In genomic region chr6:124960757-124961467, GRCh38 we compare ENCODE assay signal across 9 cellular contexts. TPM values are rescaled to one million over a fixed set of nuclear protein-coding genes. Genes with fewer than 3 reads are reported as not detected.
DNase-seq lines count a peak whose midpoint lies in the region; ATAC-seq, FAIRE-seq and TF ChIP-seq lines count a peak whose summit lies in the region.
"Had no signal": no experiment of that assay in that cellular context is flagged by ENCODE, and none has a peak within 500 bp of the region (broad histone marks: within the 10 kb centered on the region; RNA-seq: fewer than 3 reads in every experiment).

No MANE protein-coding gene starts in this region.

- POLR2A ChIA-PET in SK-N-SH (lab: Yijun Ruan, JAX): no interaction called here

- no peak for TF ChIP-seq RAD21 in SK-N-SH (IDR thresholded peaks at IDR 0.05; ENCODE audit: low read length)

- H3K36me3 Mint-ChIP-seq in activated naive CD8-positive, alpha-beta T cell treated with anti-CD3 and anti-CD28 coated beads, Interleukin-2, amount 50 U/mL, for 24 hours (ENCODE audit: low read depth): peaks cover 2% of the 10 kb centered on the region
- H3K36me3 Mint-ChIP-seq in stimulated activated effector memory CD8-positive, alpha-beta T cell treated with anti-CD3 and anti-CD28 coated beads, Interleukin-12 subunit alpha, Interleukin-12 subunit beta, amount 100 ng/mL, for 72 hours: no peaks in the 10 kb centered on the region
- no peaks in the 10 kb centered on the region for H3K36me3 Mint-ChIP-seq in stimulated activated memory B cell treated with anti-CD40 and anti-IgM and Interleukin-4, amounts not matched to agents 10 μg/mL and 1 μg/mL and 100 μg/mL, for 72 hours

- no peaks in the 10 kb centered on the region for H4K20me1 ChIP-seq in SK-N-SH (ENCODE audit: insufficient read depth)

- peaks cover 14% of the 10 kb centered on the region for H3K27me3 ChIP-seq in SK-N-SH (ENCODE audit: insufficient read depth)

- no peak for TF ChIP-seq CTCF in SK-N-SH (IDR thresholded peaks at IDR 0.05)

- peaks cover 11% of the 10 kb centered on the region for H3K9me3 Mint-ChIP-seq in activated naive CD8-positive, alpha-beta T cell treated with anti-CD3 and anti-CD28 coated beads, Interleukin-2, amount 50 U/mL, for 24 hours
- H3K9me3 Mint-ChIP-seq in stimulated activated effector memory CD8-positive, alpha-beta T cell treated with anti-CD3 and anti-CD28 coated beads, Interleukin-12 subunit alpha, Interleukin-12 subunit beta, amount 100 ng/mL, for 72 hours: no peaks in the 10 kb centered on the region
- peaks cover 12% of the 10 kb centered on the region for H3K9me3 Mint-ChIP-seq in stimulated activated memory B cell treated with anti-CD40 and anti-IgM and Interleukin-4, amounts not matched to agents 10 μg/mL and 1 μg/mL and 100 μg/mL, for 72 hours

- peak overlapping the region; percentile 62 for H3K4me3 Mint-ChIP-seq in activated naive CD8-positive, alpha-beta T cell treated with anti-CD3 and anti-CD28 coated beads, Interleukin-2, amount 50 U/mL, for 24 hours
- peak overlapping the region; percentile 35 for H3K4me3 Mint-ChIP-seq in stimulated activated effector memory CD8-positive, alpha-beta T cell treated with anti-CD3 and anti-CD28 coated beads, Interleukin-12 subunit alpha, Interleukin-12 subunit beta, amount 100 ng/mL, for 72 hours
- H3K4me3 Mint-ChIP-seq in stimulated activated memory B cell treated with anti-CD40 and anti-IgM and Interleukin-4, amounts not matched to agents 10 μg/mL and 1 μg/mL and 100 μg/mL, for 72 hours: no peak overlapping the region

- no peak for ATAC-seq in SK-N-SH treated with all-trans-retinoic acid at 6 μM for 48 hours
- no peak for ATAC-seq in activated naive CD8-positive, alpha-beta T cell treated with anti-CD3 and anti-CD28 coated beads, Interleukin-2, amount 50 U/mL, for 24 hours
- no peak for ATAC-seq in stimulated activated effector memory CD8-positive, alpha-beta T cell treated with anti-CD3 and anti-CD28 coated beads, Interleukin-12 subunit alpha, Interleukin-12 subunit beta, amount 100 ng/mL, for 72 hours
- no peak for ATAC-seq in GM18870 (IDR thresholded peaks at IDR 0.05; ENCODE audit: unreplicated experiment)
- no peak for ATAC-seq in stimulated activated memory B cell treated with anti-CD40 and anti-IgM and Interleukin-4, amounts not matched to agents 10 μg/mL and 1 μg/mL and 100 μg/mL, for 72 hours

- H3F3A ChIP-seq in SK-N-SH (replicated peaks; ENCODE audit: insufficient read depth): no peaks in the 10 kb centered on the region

- TF ChIP-seq EP300 in SK-N-SH (IDR thresholded peaks at IDR 0.05; ENCODE audit: borderline replicate concordance in 1 of 2, low read depth in 1 of 2, low read length in 1 of 2): no peak

- no peak overlapping the region for H3K9ac ChIP-seq in SK-N-SH

- peaks cover 12% of the 10 kb centered on the region for H3K4me1 Mint-ChIP-seq in activated naive CD8-positive, alpha-beta T cell treated with anti-CD3 and anti-CD28 coated beads, Interleukin-2, amount 50 U/mL, for 24 hours
- H3K4me1 Mint-ChIP-seq in stimulated activated effector memory CD8-positive, alpha-beta T cell treated with anti-CD3 and anti-CD28 coated beads, Interleukin-12 subunit alpha, Interleukin-12 subunit beta, amount 100 ng/mL, for 72 hours: peaks cover 6% of the 10 kb centered on the region
- H3K4me1 Mint-ChIP-seq in stimulated activated memory B cell treated with anti-CD40 and anti-IgM and Interleukin-4, amounts not matched to agents 10 μg/mL and 1 μg/mL and 100 μg/mL, for 72 hours: peaks cover 7% of the 10 kb centered on the region

- peak overlapping the region in 1 of 2 experiments; percentile 58; a peak in 2 of 4 replicates for H3K4me3 ChIP-seq in SK-N-SH (ENCODE audit: low read depth in 2 of 2, low read length in 1 of 2)

- H3K27ac ChIP-seq in SK-N-SH (ENCODE audit: low read depth in 2 of 2, low read length in 1 of 2): no peak overlapping the region; a peak in 1 of 4 replicates

- no peaks in the 10 kb centered on the region for H3K9me3 ChIP-seq in SK-N-SH

- no peaks in the 10 kb centered on the region for H3K79me2 ChIP-seq in SK-N-SH (ENCODE audit: insufficient read depth)

- H3K27ac Mint-ChIP-seq in activated naive CD8-positive, alpha-beta T cell treated with anti-CD3 and anti-CD28 coated beads, Interleukin-2, amount 50 U/mL, for 24 hours: no peak overlapping the region
- no peak overlapping the region for H3K27ac Mint-ChIP-seq in stimulated activated effector memory CD8-positive, alpha-beta T cell treated with anti-CD3 and anti-CD28 coated beads, Interleukin-12 subunit alpha, Interleukin-12 subunit beta, amount 100 ng/mL, for 72 hours
- H3K27ac Mint-ChIP-seq in stimulated activated memory B cell treated with anti-CD40 and anti-IgM and Interleukin-4, amounts not matched to agents 10 μg/mL and 1 μg/mL and 100 μg/mL, for 72 hours: no peak overlapping the region

- H3K4me1 ChIP-seq in SK-N-SH (ENCODE audit: control insufficient read depth in 1 of 2, insufficient read depth in 2 of 2, low read depth in 1 of 2, low read length in 1 of 2): no peaks in the 10 kb centered on the region; a peak in 1 of 4 replicates

- H3K27me3 Mint-ChIP-seq in activated naive CD8-positive, alpha-beta T cell treated with anti-CD3 and anti-CD28 coated beads, Interleukin-2, amount 50 U/mL, for 24 hours: peaks cover 54% of the 10 kb centered on the region
- peaks cover 24% of the 10 kb centered on the region for H3K27me3 Mint-ChIP-seq in stimulated activated memory B cell treated with anti-CD40 and anti-IgM and Interleukin-4, amounts not matched to agents 10 μg/mL and 1 μg/mL and 100 μg/mL, for 72 hours

- H3K36me3 ChIP-seq in SK-N-SH (replicated peaks in 1 of 2; ENCODE audit: control insufficient read depth in 1 of 2, insufficient read depth in 2 of 2, low read length in 1 of 2): no peaks in the 10 kb centered on the region

- DNase-seq in SK-N-SH (no peak), putamen (ENCODE audit: low spot score) (no peak)
- DNase-seq in activated naive CD8-positive, alpha-beta T cell treated with anti-CD3 and anti-CD28 coated beads, Interleukin-2, amount 50 U/mL, for 24 hours: no peak
- no peak for DNase-seq in stimulated activated effector memory CD8-positive, alpha-beta T cell treated with anti-CD3 and anti-CD28 coated beads, Interleukin-12 subunit alpha, Interleukin-12 subunit beta, amount 100 ng/mL, for 72 hours (ENCODE audit: low spot score in 2 of 2)

- peak overlapping the region; percentile 78 for H3K4me2 ChIP-seq in SK-N-SH

- CTCF ChIA-PET in SK-N-SH (lab: Yijun Ruan, JAX): no interaction called here

- H2AFZ ChIP-seq in SK-N-SH (ENCODE audit: low read depth): no peak overlapping the region

- 11% methylated on average over 4 of the region's 4 CpGs for WGBS in SK-N-SH (ENCODE audit: low lambda C conversion rate)

- FAIRE-seq in islet of Langerhans (lab: Jason Lieb, UNC): peak; percentile 62
- FAIRE-seq: A204.1 had no signal

- H3K9me2 ChIP-seq in SK-N-SH: no peaks in the 10 kb centered on the region

TF ChIP-seq in SK-N-SH, 30 proteins besides CTCF, POLR2A, EP300 and RAD21:
- no peak for TF ChIP-seq MAX (IDR thresholded peaks at IDR 0.05; ENCODE audit: low read depth)
- no peak for TF ChIP-seq MXI1 (IDR thresholded peaks at IDR 0.05; ENCODE audit: low read depth, low read length)
- TF ChIP-seq TEAD4 (IDR thresholded peaks at IDR 0.05; ENCODE audit: borderline replicate concordance, insufficient read depth): no peak
- no peak for TF ChIP-seq GATA2 (CRISPR knock-in tag; IDR thresholded peaks at IDR 0.05)
- TF ChIP-seq CHD2 (IDR thresholded peaks at IDR 0.05; ENCODE audit: low read length, partially characterized antibody): no peak
- TF ChIP-seq NRF1 (IDR thresholded peaks at IDR 0.05; ENCODE audit: low read depth, low read length): no peak
- no peak for TF ChIP-seq FOXM1 (IDR thresholded peaks at IDR 0.05; ENCODE audit: low read depth)

TF ChIP-seq in SK-N-SH treated with all-trans-retinoic acid at 6 μM for 48 hours, 23 proteins besides CTCF, POLR2A, EP300 and RAD21 (continues in another document):
- TF ChIP-seq OSR1 (CRISPR knock-in tag; IDR thresholded peaks at IDR 0.05): no peak
- no peak for TF ChIP-seq CREB5 (CRISPR knock-in tag; IDR thresholded peaks at IDR 0.05; ENCODE audit: low read depth)
- no peak for TF ChIP-seq TSHZ2 (CRISPR knock-in tag; IDR thresholded peaks at IDR 0.05)
- TF ChIP-seq ZNF565 (CRISPR knock-in tag; conservative IDR thresholded peaks at IDR 0.05; ENCODE audit: low read depth): no peak

RNA-seq across cellular contexts. Expression of gene RNF217, which starts 1.3 kb away (rescaled TPM):
- 0.28 and 0.32 TPM in 2 replicates for polyA plus RNA-seq in SK-N-SH (2012; rRNA removed)
- 0.24 and 0.32 TPM in 2 replicates for polyA plus RNA-seq in SK-N-SH (2012; cell fraction: cytosol; rRNA removed)
- polyA plus RNA-seq in SK-N-SH (2012; cell fraction: nucleus; rRNA removed): 0.97 and 2.0 TPM in 2 replicates
